ENCODE assay signal across 20 cellular contexts in genomic region chr2:191355170-191355758, GRCh38.
DNase-seq lines count a peak whose midpoint lies in the region; ATAC-seq, FAIRE-seq and TF ChIP-seq lines count a peak whose summit lies in the region.
"Had no signal": no experiment of that assay in that cellular context is flagged by ENCODE, and none has a peak within 500 bp of the region (broad histone marks: within the 10 kb centered on the region; RNA-seq: fewer than 3 reads in every experiment).

No MANE protein-coding gene starts in this region.

- no CpG with 5 or more reads among the region's 8 CpGs for WGBS in IMR-90 (ENCODE audit: extremely low coverage in 2 of 2, insufficient read length in 1 of 2), 2 experiments
- 91 to 99% (median 92%) methylated on average over 8 of the region's 8 CpGs for WGBS in small intestine, 3 donors

- peaks cover 13% of the 10 kb centered on the region for H3K9me3 Mint-ChIP-seq in WTC11
- H3K9me3 Mint-ChIP-seq in immature natural killer cell, result peaks cover 3 to 9% (median 5%) of the 10 kb centered on the region in 6 donors
- H3K9me3 Mint-ChIP-seq in progenitor cell of endocrine pancreas (ENCODE audit: low read depth), result no peaks in the 10 kb centered on the region

- no peak overlapping the region for H3K14ac ChIP-seq in IMR-90 (replicated peaks; ENCODE audit: low read depth, low read length)

- no peak overlapping the region for H4K8ac ChIP-seq in IMR-90 (ENCODE audit: low read depth in 2 of 2, low read length in 2 of 2)

- no peak overlapping the region for H2AK9ac ChIP-seq in IMR-90 (replicated peaks; ENCODE audit: low read depth, low read length, poor library complexity)

- H2AK5ac ChIP-seq in IMR-90 (ENCODE audit: low read depth, low read length), result no peak overlapping the region

- H2BK15ac ChIP-seq in IMR-90 (ENCODE audit: low read depth, low read length), result no peak overlapping the region

- H3K9ac ChIP-seq in IMR-90 (ENCODE audit: low read depth, low read length), result no peak overlapping the region

- POLR2A ChIA-PET in IMR-90 (lab: Charles Lee; ENCODE audit: unreplicated experiment), result no interaction called here
- POLR2A ChIA-PET in WTC11 (lab: Charles Lee), result no interaction called here

- peaks cover 7% of the 10 kb centered on the region; the same call in 1 of the 2 replicates for H4K20me1 ChIP-seq in IMR-90 (ENCODE audit: insufficient read depth, low read length)

- H2BK5ac ChIP-seq in IMR-90 (ENCODE audit: low read depth, low read length, poor library complexity, severe bottlenecking), result no peak overlapping the region

- no peak overlapping the region for H2BK120ac ChIP-seq in IMR-90 (ENCODE audit: low read depth, low read length)

- H3K4ac ChIP-seq in IMR-90 (ENCODE audit: low read depth, low read length), result no peak overlapping the region

- intact Hi-C loops in IMR-90 (cut with micrococcal nuclease), result no loop called here

- H3K4me1 ChIP-seq in IMR-90 (ENCODE audit: control insufficient read depth, insufficient read depth, low read length), result peaks cover 15% of the 10 kb centered on the region
- H3K4me1 ChIP-seq in small intestine (ENCODE audit: control insufficient read depth in 2 of 2, insufficient read depth in 1 of 2, low read depth in 1 of 2, low read length in 1 of 2), result no peaks in the 10 kb centered on the region

- H3K23ac ChIP-seq in IMR-90 (ENCODE audit: low read depth, low read length), result no peak overlapping the region

- H3K27ac Mint-ChIP-seq in WTC11 (0 out of 2 replicates have a peak overlapping the region, but pooled peaks have one; percentile 8), immature natural killer cell (peak overlapping the region in 4 of 6 donors; percentile 14 to 74 (median 49)), progenitor cell of endocrine pancreas (peak overlapping the region; percentile 28)

- H4K5ac ChIP-seq in IMR-90 (ENCODE audit: low read depth, low read length), result peak overlapping the region; percentile 19; the same call in 1 of the 2 replicates

- H3K27ac ChIP-seq in IMR-90 (ENCODE audit: insufficient read depth, low read length), result peak overlapping the region; percentile 21; the same call in 1 of the 2 replicates
- H3K27ac ChIP-seq in small intestine (ENCODE audit: low read depth in 1 of 2, low read length in 1 of 2), result no peak overlapping the region
- H3K27ac ChIP-seq: C4-2B, HL-60 had no signal

- TSS peak; percentile 1 for BruUV-seq in IMR-90 (replicated peaks; lab: Mats Ljungman, UMichigan)

- H3K4me3 ChIP-seq in IMR-90 (ENCODE audit: insufficient read depth, low read depth, low read length), result no peak overlapping the region
- H3K4me3 ChIP-seq in small intestine (ENCODE audit: low read depth in 1 of 2, low read length in 2 of 2), result no peak overlapping the region
- H3K4me3 ChIP-seq: K562 had no signal

- no peak for FAIRE-seq in small intestine (lab: Jason Lieb, UNC)
- FAIRE-seq: D721Med, GM12892, K562 had no signal

- dilution Hi-C loops in IMR-90 (cut with HindIII; ENCODE audit: low sequenced_read_pairs, unreplicated experiment), result no loop called here

- H3K27me3 Mint-ChIP-seq in WTC11 (ENCODE audit: low read depth), result no peaks in the 10 kb centered on the region
- peaks cover 15 to 32% (median 21%) of the 10 kb centered on the region in 3 donors for H3K27me3 Mint-ChIP-seq in immature natural killer cell (ENCODE audit: low read depth in 3 of 3)
- no peaks in the 10 kb centered on the region for H3K27me3 Mint-ChIP-seq in progenitor cell of endocrine pancreas

- H3K4me2 ChIP-seq in IMR-90 (ENCODE audit: low read depth, low read length), result no peak overlapping the region

- TF ChIP-seq CTCF in IMR-90 (conservative IDR thresholded peaks at IDR 0.05; ENCODE audit: low read depth, low read length), result no peak
- no peak for TF ChIP-seq CTCF in WTC11 (IDR thresholded peaks at IDR 0.05)
- TF ChIP-seq CTCF in progenitor cell of endocrine pancreas (IDR thresholded peaks at IDR 0.05; ENCODE audit: unreplicated experiment), result no peak

- H4K91ac ChIP-seq in IMR-90 (ENCODE audit: insufficient read depth, low read depth, low read length), result no peak overlapping the region

- H3K79me1 ChIP-seq in IMR-90 (ENCODE audit: low read depth in 1 of 2, low read length in 2 of 2), result peaks cover 24 to 56% of the 10 kb centered on the region in 2 experiments; a peak in 3 of 4 replicates

- CTCF ChIA-PET in IMR-90 (lab: Yijun Ruan, JAX) (interaction anchor here (1.3 kb wide), 1 partner anchor 8 kb away, joined by 3 read pairs; no protein-coding TSS in a partner anchor), WTC11 (lab: Charles Lee) (no interaction called here)

- H3K27me3 ChIP-seq in IMR-90 (ENCODE audit: control insufficient read depth, insufficient read depth, low read length) (no peaks in the 10 kb centered on the region), small intestine (ENCODE audit: control insufficient read depth in 2 of 2, insufficient read depth in 2 of 2, low read length in 2 of 2) (no peaks in the 10 kb centered on the region)

- no peak overlapping the region; the same call in 1 of the 2 replicates for H3K18ac ChIP-seq in IMR-90 (ENCODE audit: low read depth, low read length)

- H3K4me1 Mint-ChIP-seq in WTC11 (peaks cover 26% of the 10 kb centered on the region), immature natural killer cell (peaks cover 20 to 24% of the 10 kb centered on the region in 2 donors), progenitor cell of endocrine pancreas (ENCODE audit: low read depth) (peaks cover 12% of the 10 kb centered on the region)

- H2AFZ ChIP-seq in IMR-90 (replicated peaks; ENCODE audit: low read length, poor library complexity), result no peak overlapping the region

- no peak overlapping the region for H3K4me3 Mint-ChIP-seq in WTC11
- H3K4me3 Mint-ChIP-seq in immature natural killer cell, result peak overlapping the region in 4 of 5 donors; percentile 19 to 63 (median 52)
- no peak overlapping the region for H3K4me3 Mint-ChIP-seq in progenitor cell of endocrine pancreas (ENCODE audit: low read depth)

- H3K9me1 ChIP-seq in IMR-90 (ENCODE audit: insufficient read depth, low read length), result peaks cover 16% of the 10 kb centered on the region

- no peak overlapping the region for H2BK20ac ChIP-seq in IMR-90 (ENCODE audit: low read depth, low read length)

- DNase-seq in IMR-90, result no peak
- no peak for DNase-seq in WTC11 (ENCODE audit: low spot score)
- peak; percentile 60 to 71 (median 69) for DNase-seq in immature natural killer cell
- no peak for DNase-seq in progenitor cell of endocrine pancreas (ENCODE audit: low spot score, unreplicated experiment)
- DNase-seq in small intestine, result no peak
- DNase-seq in amniotic stem cell (lab: John Stamatoyannopoulos, UW), result no peak
- no peak for DNase-seq in A172 (ENCODE audit: low spot score)
- DNase-seq: AML-193, NCI-H1105, NCI-H1694, NCI-H2227 treated with DMSO at 0.1 percent for 48 hours, NCI-H510A treated with DMSO at 0.1 percent for 48 hours, NCI-H774, RPMI8226 had no signal

- H3K36me3 Mint-ChIP-seq in WTC11 (peaks cover 35% of the 10 kb centered on the region), immature natural killer cell (no peaks in the 10 kb centered on the region), progenitor cell of endocrine pancreas (ENCODE audit: insufficient read depth) (peaks cover 30% of the 10 kb centered on the region)

- TF ChIP-seq POLR2A in IMR-90 (IDR thresholded peaks at IDR 0.05; ENCODE audit: low read depth, low read length), result no peak

- ATAC-seq in IMR-90 (ENCODE audit: low read depth), result no peak
- no peak; the same call in 1 of the 2 replicates for ATAC-seq in WTC11
- no peak for ATAC-seq in HG03108 (IDR thresholded peaks at IDR 0.05; ENCODE audit: unreplicated experiment)
- ATAC-seq: K562 had no signal

- no peak for TF ChIP-seq RAD21 in IMR-90 (IDR thresholded peaks at IDR 0.05; ENCODE audit: low read length)

- H3K36me3 ChIP-seq in IMR-90 (ENCODE audit: control insufficient read depth, insufficient read depth, low read length) (peaks cover 23% of the 10 kb centered on the region), small intestine (ENCODE audit: control insufficient read depth in 2 of 2, insufficient read depth in 2 of 2, low read length in 2 of 2) (no peaks in the 10 kb centered on the region)

- in situ Hi-C loops in IMR-90 (cut with MboI; ENCODE audit: low sequenced_read_pairs), result no loop called here

- H3K56ac ChIP-seq in IMR-90 (ENCODE audit: extremely low read depth, insufficient read depth, low read length), result no peak overlapping the region

- H3K9me3 ChIP-seq in IMR-90 (ENCODE audit: control insufficient read depth, insufficient read depth, low read length) (peaks cover 2% of the 10 kb centered on the region; the same call in 1 of the 2 replicates), small intestine (ENCODE audit: control insufficient read depth, low read depth) (no peaks in the 10 kb centered on the region)

TF ChIP-seq in IMR-90, 13 proteins besides CTCF, POLR2A, EP300 and RAD21:
- TF ChIP-seq FOS (IDR thresholded peaks at IDR 0.05; ENCODE audit: low read depth, low read length), result no peak
- no peak for TF ChIP-seq NFE2L2 (IDR thresholded peaks at IDR 0.05; ENCODE audit: low read depth, low read length)
- TF ChIP-seq RCOR1 (IDR thresholded peaks at IDR 0.05; ENCODE audit: insufficient replicate concordance, low read length), result no peak
- TF ChIP-seq CEBPB (IDR thresholded peaks at IDR 0.05; ENCODE audit: low read depth, low read length), result no peak
- TF ChIP-seq MXI1 (IDR thresholded peaks at IDR 0.05; ENCODE audit: borderline replicate concordance, low read depth, low read length), result no peak
- no peak for TF ChIP-seq MAZ (IDR thresholded peaks at IDR 0.05; ENCODE audit: borderline replicate concordance, low read depth, low read length)
- no peak for TF ChIP-seq RFX5 (IDR thresholded peaks at IDR 0.05; ENCODE audit: low read depth, low read length)
TF ChIP-seq in IMR-90: peak in this region for 0.

TF ChIP-seq in WTC11, 78 proteins besides CTCF, POLR2A, EP300 and RAD21 (continues in another document):
- TF ChIP-seq ZNF281 (CRISPR knock-in tag; IDR thresholded peaks at IDR 0.05) (no peak), ESRRA (CRISPR knock-in tag; IDR thresholded peaks at IDR 0.05; ENCODE audit: borderline replicate concordance) (no peak)

Comparison
In these comparisons a context has a peak if more than half of its experiments do, and no peak if none do; other contexts are left out.
1. DNase-seq: peak in immature natural killer cell (3 of 3); none in IMR-90 (single experiment), WTC11 (single experiment), progenitor cell of endocrine pancreas (single experiment), small intestine (single experiment), amniotic stem cell (single experiment) and A172 (single experiment).
2. H3K4me3 Mint-ChIP-seq: peak in immature natural killer cell (4 of 5); none in WTC11 (single experiment) and progenitor cell of endocrine pancreas (single experiment).
3. Peak in every context shown above with its lines, with median percentiles within 50 percentile points of each other: H3K27ac Mint-ChIP-seq.